Comparison of ENCODE assay signal across 1 cellular context in the genomic region with DNA sequence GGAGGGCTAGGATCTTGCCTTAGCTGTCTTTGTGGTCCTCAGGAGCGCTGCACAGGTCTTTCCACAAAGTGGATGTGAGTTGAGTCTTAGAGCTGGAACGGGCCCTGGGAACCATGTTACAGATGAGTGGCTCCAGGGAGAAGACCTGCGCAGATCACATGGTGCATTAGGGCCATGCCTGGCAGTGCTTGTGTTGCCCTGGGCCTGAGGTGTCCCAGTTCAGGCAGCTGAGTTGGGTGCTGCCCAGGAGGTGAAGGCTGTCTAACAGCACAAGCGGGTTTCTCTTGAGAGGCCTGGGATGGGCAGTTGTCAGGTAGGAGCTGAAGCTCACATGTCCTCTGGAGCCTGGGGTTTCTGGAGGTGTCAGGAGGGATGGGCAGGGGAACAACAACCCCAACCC.
TF ChIP-seq lines count a peak whose summit lies in the region.

No MANE protein-coding gene starts in this region.

TF ChIP-seq in IMR-90, 13 proteins besides CTCF, POLR2A, EP300 and RAD21:
- TF ChIP-seq SMC3 (IDR thresholded peaks at IDR 0.05; ENCODE audit: low read depth, low read length), result no peak
- TF ChIP-seq MAZ (IDR thresholded peaks at IDR 0.05; ENCODE audit: borderline replicate concordance, low read depth, low read length), result no peak
- TF ChIP-seq CEBPB (IDR thresholded peaks at IDR 0.05; ENCODE audit: low read depth, low read length), result no peak
- no peak for TF ChIP-seq MAFK (IDR thresholded peaks at IDR 0.05; ENCODE audit: low read depth, low read length)
- no peak for TF ChIP-seq RCOR1 (IDR thresholded peaks at IDR 0.05; ENCODE audit: insufficient replicate concordance, low read length)
- TF ChIP-seq, protein P1, sequence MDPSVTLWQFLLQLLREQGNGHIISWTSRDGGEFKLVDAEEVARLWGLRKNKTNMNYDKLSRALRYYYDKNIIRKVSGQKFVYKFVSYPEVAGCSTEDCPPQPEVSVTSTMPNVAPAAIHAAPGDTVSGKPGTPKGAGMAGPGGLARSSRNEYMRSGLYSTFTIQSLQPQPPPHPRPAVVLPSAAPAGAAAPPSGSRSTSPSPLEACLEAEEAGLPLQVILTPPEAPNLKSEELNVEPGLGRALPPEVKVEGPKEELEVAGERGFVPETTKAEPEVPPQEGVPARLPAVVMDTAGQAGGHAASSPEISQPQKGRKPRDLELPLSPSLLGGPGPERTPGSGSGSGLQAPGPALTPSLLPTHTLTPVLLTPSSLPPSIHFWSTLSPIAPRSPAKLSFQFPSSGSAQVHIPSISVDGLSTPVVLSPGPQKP (IDR thresholded peaks at IDR 0.05; ENCODE audit: borderline replicate concordance, low read depth, low read length), result no peak
- no peak for TF ChIP-seq MXI1 (IDR thresholded peaks at IDR 0.05; ENCODE audit: borderline replicate concordance, low read depth, low read length)
- no peak for TF ChIP-seq CHD1 (IDR thresholded peaks at IDR 0.05; ENCODE audit: low read depth, low read length)
- TF ChIP-seq RFX5 (IDR thresholded peaks at IDR 0.05; ENCODE audit: low read depth, low read length), result no peak
- TF ChIP-seq FOS (IDR thresholded peaks at IDR 0.05; ENCODE audit: low read depth, low read length), result no peak
- no peak for TF ChIP-seq BHLHE40 (IDR thresholded peaks at IDR 0.05; ENCODE audit: low read depth, low read length)
- no peak for TF ChIP-seq USF2 (IDR thresholded peaks at IDR 0.05; ENCODE audit: low read depth, low read length)
- TF ChIP-seq NFE2L2 (IDR thresholded peaks at IDR 0.05; ENCODE audit: low read depth, low read length), result no peak
